Comparison of ENCODE assay signal across 26 cellular contexts in the genomic region with DNA sequence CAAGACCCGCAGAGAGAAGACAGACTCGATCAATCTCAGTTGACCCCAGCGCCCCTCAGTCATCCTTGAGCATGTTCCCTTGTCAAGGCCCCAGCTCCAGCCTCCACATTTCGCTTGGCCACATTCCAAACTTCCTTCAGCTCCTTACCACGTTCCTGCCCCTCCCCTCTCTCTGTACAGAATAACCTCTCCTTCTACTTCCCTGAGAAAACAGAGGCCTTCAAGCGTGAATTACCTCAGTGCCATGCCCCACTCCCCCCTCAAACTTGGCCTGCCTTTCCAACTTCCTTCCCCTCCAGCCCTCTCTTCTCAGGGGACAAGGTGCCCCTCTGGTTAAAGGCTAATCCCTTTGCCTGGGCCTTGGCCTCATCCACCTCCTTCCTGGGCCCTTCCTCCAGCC. TPM values are rescaled to one million over a fixed set of nuclear protein-coding genes. Genes with fewer than 3 reads are reported as not detected.
A peak's percentile ranks its signal among the peaks of the same experiment; 100 is the strongest.
DNase-seq lines count a peak whose midpoint lies in the region; ATAC-seq and TF ChIP-seq lines count a peak whose summit lies in the region.
"Had no signal": no experiment of that assay in that cellular context is flagged by ENCODE, and none has a peak within 500 bp of the region (broad histone marks: within the 10 kb centered on the region; RNA-seq: fewer than 3 reads in every experiment).

No MANE protein-coding gene starts in this region.

- DNase-seq in KBM-7: peak; percentile 28
- DNase-seq in glutamatergic neuron: no peak
- DNase-seq in mucosa of gallbladder (ENCODE audit: low spot score): peak; percentile 22
- no peak for DNase-seq in type B pancreatic cell (ENCODE audit: extremely low spot score, unreplicated experiment)
- no peak for DNase-seq in GF-D8 (lab: John Stamatoyannopoulos, UW)
- no peak for DNase-seq in HFFc6
- DNase-seq: activated CD4-positive, alpha-beta T cell treated with anti-CD3 and anti-CD28 coated beads, Interleukin-2, amount 50 U/mL, for 4 hours; activated CD4-positive, CD25-positive, alpha-beta regulatory T cell; activated naive CD4-positive, alpha-beta T cell treated with Interleukin-2 at 50 U/mL for 16 hours; activated T-cell treated with anti-CD3 and anti-CD28 coated beads, Interleukin-2, amount 50 U/mL, for 72 hours; effector CD8-positive, alpha-beta T cell; NCI-H1105 treated with DMSO at 0.1 percent for 48 hours; NCI-H2081 treated with DMSO at 0.1 percent for 48 hours; NCI-H446; NCI-H774; retina; spleen; T-helper 1 cell; trophoblast cell had no signal

- H3K36me3 Mint-ChIP-seq in glutamatergic neuron (ENCODE audit: unreplicated experiment) (no peaks in the 10 kb centered on the region), type B pancreatic cell (no peaks in the 10 kb centered on the region), HFFc6 (ENCODE audit: low read depth) (no peaks in the 10 kb centered on the region; the same call in 1 of the 2 replicates)
- H3K36me3 Mint-ChIP-seq: memory B cell had no signal

- peak overlapping the region; percentile 30 for H3K4me3 Mint-ChIP-seq in glutamatergic neuron (ENCODE audit: unreplicated experiment)
- no peak overlapping the region for H3K4me3 Mint-ChIP-seq in type B pancreatic cell
- H3K4me3 Mint-ChIP-seq in HFFc6: no peak overlapping the region
- H3K4me3 Mint-ChIP-seq: activated T-cell treated with anti-CD3 and anti-CD28 coated beads, Interleukin-2, amount 50 U/mL, for 72 hours; GM23338; memory B cell had no signal

- H3K9me3 Mint-ChIP-seq in glutamatergic neuron (ENCODE audit: unreplicated experiment): no peaks in the 10 kb centered on the region
- H3K9me3 Mint-ChIP-seq in type B pancreatic cell: peaks cover 5% of the 10 kb centered on the region
- H3K9me3 Mint-ChIP-seq in HFFc6: no peaks in the 10 kb centered on the region
- H3K9me3 Mint-ChIP-seq: activated T-cell treated with anti-CD3 and anti-CD28 coated beads, Interleukin-2, amount 50 U/mL, for 72 hours; GM23338; memory B cell had no signal

- TF ChIP-seq CTCF in glutamatergic neuron (IDR thresholded peaks at IDR 0.05; ENCODE audit: partially characterized antibody, unreplicated experiment) (no peak), type B pancreatic cell (conservative IDR thresholded peaks at IDR 0.05) (no peak), HFFc6 (IDR thresholded peaks at IDR 0.05) (no peak)

- H3K27ac Mint-ChIP-seq in glutamatergic neuron (ENCODE audit: unreplicated experiment): no peak overlapping the region
- peak overlapping the region; percentile 20 for H3K27ac Mint-ChIP-seq in type B pancreatic cell
- H3K27ac Mint-ChIP-seq in HFFc6: no peak overlapping the region
- H3K27ac Mint-ChIP-seq: activated T-cell treated with anti-CD3 and anti-CD28 coated beads, Interleukin-2, amount 50 U/mL, for 72 hours; GM23338; memory B cell had no signal

- in situ Hi-C loops in KBM-7 (cut with MboI; ENCODE audit: low pct_unique_long_range_greater_than_20kb, low sequenced_read_pairs): no loop called here

- peaks cover 5% of the 10 kb centered on the region for H3K4me1 Mint-ChIP-seq in glutamatergic neuron (ENCODE audit: low read depth, unreplicated experiment)
- H3K4me1 Mint-ChIP-seq in type B pancreatic cell (ENCODE audit: unreplicated experiment): peaks cover 11% of the 10 kb centered on the region
- no peaks in the 10 kb centered on the region for H3K4me1 Mint-ChIP-seq in HFFc6 (ENCODE audit: low read depth)
- H3K4me1 Mint-ChIP-seq: GM23338, memory B cell had no signal

- H3K27me3 Mint-ChIP-seq in glutamatergic neuron (ENCODE audit: unreplicated experiment) (peaks cover 4% of the 10 kb centered on the region), type B pancreatic cell (no peaks in the 10 kb centered on the region), HFFc6 (ENCODE audit: insufficient read depth) (peaks cover 6% of the 10 kb centered on the region)
- H3K27me3 Mint-ChIP-seq: memory B cell had no signal

- ATAC-seq in HG03439 (IDR thresholded peaks at IDR 0.05; ENCODE audit: unreplicated experiment): no peak
- ATAC-seq: activated T-cell treated with anti-CD3 and anti-CD28 coated beads, Interleukin-2, amount 50 U/mL, for 72 hours; GM12878; GM23338 had no signal

RNA-seq across cellular contexts. Expression of gene RIPPLY1, which starts 3.2 kb away (rescaled TPM):
- total RNA-seq in glutamatergic neuron (ENCODE audit: unreplicated experiment) (not detected), mucosa of gallbladder (not detected), type B pancreatic cell (ENCODE audit: low replicate concordance) (3.4 TPM in 1 of 2 replicates, not detected in the other)
- total RNA-seq in HFFc6 (2021; fragmentation: NEBNext Ultra II Directional; extraction: Animal tissue kit (Norgen Biotek cat#: 25700)): not detected
- total RNA-seq: activated T-cell treated with anti-CD3 and anti-CD28 coated beads, Interleukin-2, amount 50 U/mL, for 72 hours; epithelial cell of proximal tubule; GM12878; GM23338; MCF 10A; SK-MEL-5; spleen had no signal

RNA-seq across cellular contexts. Expression of gene CLDN2, which starts 13.8 kb away (rescaled TPM):
- total RNA-seq in glutamatergic neuron (ENCODE audit: unreplicated experiment) (not detected), mucosa of gallbladder (236 TPM), type B pancreatic cell (ENCODE audit: low replicate concordance) (4.7 and 4.9 TPM in 2 replicates)
- total RNA-seq in HFFc6 (2021; fragmentation: NEBNext Ultra II Directional; extraction: Animal tissue kit (Norgen Biotek cat#: 25700)): not detected
- total RNA-seq: activated T-cell treated with anti-CD3 and anti-CD28 coated beads, Interleukin-2, amount 50 U/mL, for 72 hours; GM23338; MCF 10A; SK-MEL-5; spleen had no signal

Comparison
In these comparisons a context has a peak if more than half of its experiments do, and no peak if none do; other contexts are left out.
1. DNase-seq: peak in KBM-7 (single experiment) and mucosa of gallbladder (single experiment); none in glutamatergic neuron (single experiment), type B pancreatic cell (single experiment), GF-D8 (single experiment) and HFFc6 (single experiment).
2. RNA of gene CLDN2, which starts 13.8 kb away (total RNA-seq): 236 TPM in mucosa of gallbladder (single experiment); 4.7 to 4.9 TPM in type B pancreatic cell, not detected in glutamatergic neuron (single experiment) and not detected in HFFc6; every median in the first group is over 10 times any median in the second.